Comparison of ENCODE assay signal across 20 cellular contexts in the genomic region with DNA sequence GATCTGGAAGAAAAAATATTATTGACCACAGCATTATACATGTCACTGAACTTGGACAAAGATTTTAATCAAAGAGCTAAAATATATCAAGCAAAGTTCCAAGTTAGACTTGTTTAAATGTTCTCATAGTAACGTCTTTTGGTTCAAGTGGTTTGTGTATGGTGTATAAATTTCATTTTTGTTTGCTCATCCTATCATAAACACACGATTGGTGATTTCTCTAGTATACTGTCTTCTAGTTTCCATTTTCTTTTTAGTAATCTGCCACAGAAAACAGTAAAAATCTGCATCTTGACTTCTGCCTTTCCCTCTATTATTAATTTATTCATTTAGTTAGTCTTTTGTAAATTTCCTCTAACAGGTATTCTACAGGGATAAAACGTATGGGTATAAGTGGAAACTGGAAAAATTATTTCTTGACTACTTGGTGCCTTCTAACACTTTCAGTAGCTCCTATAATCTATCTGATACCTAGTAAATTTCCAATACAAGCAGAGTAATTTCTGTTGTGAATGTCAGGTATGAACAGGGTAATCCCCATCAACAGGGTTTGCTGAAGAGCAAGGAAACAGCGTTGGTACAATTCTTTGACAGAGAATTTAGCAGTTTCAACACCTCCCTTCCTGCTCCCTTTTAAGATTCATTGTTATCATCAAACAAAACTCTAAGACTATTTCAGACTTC.
DNase-seq lines count a peak whose midpoint lies in the region; ATAC-seq, FAIRE-seq and TF ChIP-seq lines count a peak whose summit lies in the region.
"Had no signal": no experiment of that assay in that cellular context is flagged by ENCODE, and none has a peak within 500 bp of the region (broad histone marks: within the 10 kb centered on the region; RNA-seq: fewer than 3 reads in every experiment).

No MANE protein-coding gene starts in this region.

- intact Hi-C loops in CD8-positive, alpha-beta T cell (cut with DNase I, micrococcal nuclease) = loop anchor here in 1 of 2 experiments (5.0 kb wide), 1 partner anchor 35 kb away; no protein-coding TSS in a partner anchor
- intact Hi-C loops in upper lobe of right lung (cut with DNase I) (no loop called here), ovary (cut with DNase I) (no loop called here)

- H3K36me3 ChIP-seq in CD8-positive, alpha-beta T cell (ENCODE audit: insufficient read depth, low read length) = no peaks in the 10 kb centered on the region
- H3K36me3 ChIP-seq in upper lobe of right lung (no peaks in the 10 kb centered on the region), ovary (no peaks in the 10 kb centered on the region)
- H3K36me3 ChIP-seq: ascending aorta had no signal

- H3K9me3 Mint-ChIP-seq in CD8-positive, alpha-beta T cell = peaks cover 3% of the 10 kb centered on the region
- no peaks in the 10 kb centered on the region for H3K9me3 Mint-ChIP-seq in endothelial cell (ENCODE audit: unreplicated experiment)

- peak; percentile 90 for FAIRE-seq in GM12892 (lab: Jason Lieb, UNC)
- FAIRE-seq: keratinocyte had no signal

- H3K36me3 Mint-ChIP-seq in CD8-positive, alpha-beta T cell = no peaks in the 10 kb centered on the region
- peaks cover 4% of the 10 kb centered on the region for H3K36me3 Mint-ChIP-seq in endothelial cell (ENCODE audit: low read depth, unreplicated experiment)

- H3K27ac Mint-ChIP-seq in CD8-positive, alpha-beta T cell = peak overlapping the region; percentile 72
- peak overlapping the region; percentile 74 for H3K27ac Mint-ChIP-seq in endothelial cell (ENCODE audit: unreplicated experiment)
- H3K27ac Mint-ChIP-seq: activated B cell treated with CpG ODN at 0.5 μM for 24 hours, progenitor cell of endocrine pancreas had no signal

- CTCF ChIA-PET in CD8-positive, alpha-beta T cell (lab: Charles Lee) = no interaction called here

- peak; percentile 52 for ATAC-seq in CD8-positive, alpha-beta T cell
- no peak for ATAC-seq in upper lobe of right lung
- ATAC-seq: esophagus mucosa had no signal

- H3K9me3 ChIP-seq in CD8-positive, alpha-beta T cell (ENCODE audit: low read length) = no peaks in the 10 kb centered on the region
- H3K9me3 ChIP-seq in upper lobe of right lung (no peaks in the 10 kb centered on the region), ovary (no peaks in the 10 kb centered on the region)
- H3K9me3 ChIP-seq: ascending aorta had no signal

- TF ChIP-seq CTCF in CD8-positive, alpha-beta T cell (IDR thresholded peaks at IDR 0.05) = no peak
- TF ChIP-seq CTCF in endothelial cell (IDR thresholded peaks at IDR 0.05; ENCODE audit: unreplicated experiment) = no peak
- TF ChIP-seq CTCF in upper lobe of right lung (IDR thresholded peaks at IDR 0.05) = no peak
- no peak for TF ChIP-seq CTCF in ovary (IDR thresholded peaks at IDR 0.05)

- H3K4me3 Mint-ChIP-seq in CD8-positive, alpha-beta T cell = peak overlapping the region; percentile 65
- no peak overlapping the region for H3K4me3 Mint-ChIP-seq in endothelial cell (ENCODE audit: unreplicated experiment)
- H3K4me3 Mint-ChIP-seq: activated B cell treated with CpG ODN at 0.5 μM for 24 hours had no signal

- H3K27me3 ChIP-seq in CD8-positive, alpha-beta T cell (ENCODE audit: insufficient read depth, low read length) = no peaks in the 10 kb centered on the region
- H3K27me3 ChIP-seq in upper lobe of right lung = no peaks in the 10 kb centered on the region
- no peaks in the 10 kb centered on the region for H3K27me3 ChIP-seq in ovary
- H3K27me3 ChIP-seq: ascending aorta; BLaER1 treated with 17β-estradiol and CSF1 and Interleukin-3, amounts not matched to agents 10 nM and 100 nM had no signal

- no peak for TF ChIP-seq EP300 in ovary (IDR thresholded peaks at IDR 0.05)

- H3K27ac ChIP-seq in CD8-positive, alpha-beta T cell (ENCODE audit: low read depth, low read length) = no peak overlapping the region
- no peak overlapping the region for H3K27ac ChIP-seq in upper lobe of right lung
- no peak overlapping the region for H3K27ac ChIP-seq in ovary
- H3K27ac ChIP-seq: ascending aorta, coronary artery had no signal

- DNase-seq in CD8-positive, alpha-beta T cell = no peak
- DNase-seq in GM12892 (ENCODE audit: insufficient read length) = no peak
- peak; percentile 24 for DNase-seq in OCI-M1 (lab: John Stamatoyannopoulos, UW)
- DNase-seq in endothelial cell (ENCODE audit: low spot score) = no peak
- no peak for DNase-seq in upper lobe of right lung
- DNase-seq in mucosa of gallbladder (ENCODE audit: low spot score) = no peak
- DNase-seq in ovary = no peak
- no peak for DNase-seq in DMS 273 (lab: John Stamatoyannopoulos, UW; ENCODE audit: unreplicated experiment)
- DNase-seq: activated B cell treated with CpG ODN at 0.5 μM for 24 hours; activated CD8-positive, alpha-beta memory T cell treated with anti-CD3 and anti-CD28 coated beads, Interleukin-2, amount 50 U/mL, for 48 hours; glutamatergic neuron; NCI-H2029; NCI-H69; stimulated activated CD4-positive, alpha-beta T cell treated with anti-CD3 and anti-CD28 coated beads, Interleukin-12 subunit alpha, Interleukin-12 subunit beta, amount 100 ng/mL, for 4 hours had no signal

- no peaks in the 10 kb centered on the region for H3K27me3 Mint-ChIP-seq in CD8-positive, alpha-beta T cell (ENCODE audit: low read depth)
- H3K27me3 Mint-ChIP-seq in endothelial cell (ENCODE audit: unreplicated experiment) = peaks cover 3% of the 10 kb centered on the region
- H3K27me3 Mint-ChIP-seq: activated B cell treated with CpG ODN at 0.5 μM for 24 hours, progenitor cell of endocrine pancreas had no signal

- 85 to 91% (median 89%) methylated on average over 4 of the region's 4 CpGs for WGBS in ovary, 3 donors

- H3K4me1 ChIP-seq in CD8-positive, alpha-beta T cell (ENCODE audit: insufficient read depth, low read length) = no peaks in the 10 kb centered on the region
- peaks cover 3% of the 10 kb centered on the region for H3K4me1 ChIP-seq in upper lobe of right lung
- H3K4me1 ChIP-seq in ovary (ENCODE audit: insufficient read depth) = no peaks in the 10 kb centered on the region
- H3K4me1 ChIP-seq: ascending aorta had no signal

- H3K4me3 ChIP-seq in CD8-positive, alpha-beta T cell (ENCODE audit: low read depth, low read length) = no peak overlapping the region
- H3K4me3 ChIP-seq in upper lobe of right lung = no peak overlapping the region
- no peak overlapping the region for H3K4me3 ChIP-seq in ovary
- H3K4me3 ChIP-seq: ascending aorta; BLaER1 treated with 17β-estradiol and CSF1 and Interleukin-3, amounts not matched to agents 10 nM and 100 nM; coronary artery had no signal

- TF ChIP-seq POLR2A in GM12892 (IDR thresholded peaks at IDR 0.05; ENCODE audit: low read depth, low read length) = no peak
- TF ChIP-seq POLR2A in ovary (IDR thresholded peaks at IDR 0.05) = no peak

- peaks cover 30% of the 10 kb centered on the region for H3K4me1 Mint-ChIP-seq in CD8-positive, alpha-beta T cell (ENCODE audit: low read depth)
- peaks cover 54% of the 10 kb centered on the region for H3K4me1 Mint-ChIP-seq in endothelial cell (ENCODE audit: unreplicated experiment)

- POLR2A ChIA-PET in CD8-positive, alpha-beta T cell (lab: Charles Lee) = no interaction called here
